Comparison of ENCODE assay signal across 31 cellular contexts in the genomic region with DNA sequence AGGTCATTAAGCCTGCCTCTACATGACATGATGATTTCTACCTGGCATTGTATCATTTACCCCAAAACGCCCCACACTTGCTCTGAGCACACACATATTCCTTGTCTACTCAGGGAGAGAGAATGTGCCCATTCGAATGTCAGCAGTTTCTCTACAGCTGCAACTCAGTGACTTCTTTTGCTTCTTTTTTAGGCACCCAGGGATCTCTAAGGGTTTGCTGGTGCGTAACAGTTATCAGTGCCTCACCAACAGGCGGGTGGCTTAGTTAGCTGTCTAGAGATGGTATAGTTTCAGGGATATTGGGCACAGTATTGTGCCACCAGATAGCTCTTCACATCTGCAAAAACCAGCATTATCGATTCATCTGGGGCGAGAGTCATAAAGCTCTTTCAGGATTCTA.
"Had no signal": no experiment of that assay in that cellular context is flagged by ENCODE, and none has a peak within 500 bp of the region (broad histone marks: within the 10 kb centered on the region; RNA-seq: fewer than 3 reads in every experiment).

No MANE protein-coding gene starts in this region.

- H3K9me3 ChIP-seq: adrenal gland, ascending aorta, body of pancreas, breast epithelium had no signal

- DNase-seq: activated effector memory CD4-positive, alpha-beta T cell treated with anti-CD3 and anti-CD28 coated beads, Interleukin-2, amount 50 U/mL, for 16 hours; activated effector memory CD4-positive, alpha-beta T cell treated with Interleukin-2 at 50 U/mL for 16 hours; activated gamma-delta T cell; activated gamma-delta T cell treated with Interleukin-2 at 50 U/mL for 16 hours; activated naive CD4-positive, alpha-beta T cell; activated naive CD4-positive, alpha-beta T cell treated with anti-CD3 and anti-CD28 coated beads for 36 hours; activated naive CD4-positive, alpha-beta T cell treated with anti-CD3 and anti-CD28 coated beads, Interleukin-2, amount 10 ng/mL, durations not matched to agents 7 days and 5 days; activated naive CD4-positive, alpha-beta T cell treated with anti-CD3 and anti-CD28 coated beads, Interleukin-2, amount 50 U/mL, for 16 hours; activated naive CD4-positive, alpha-beta T cell treated with Interleukin-2 at 50 U/mL for 16 hours; activated naive CD8-positive, alpha-beta T cell treated with anti-CD3 and anti-CD28 coated beads for 36 hours; activated naive CD8-positive, alpha-beta T cell treated with anti-CD3 and anti-CD28 coated beads, Interleukin-2, amount 10 ng/mL, durations not matched to agents 7 days and 5 days; activated naive CD8-positive, alpha-beta T cell treated with anti-CD3 and anti-CD28 coated beads, Interleukin-2, amount 50 U/mL, for 24 hours; activated T-cell treated with anti-CD3 and anti-CD28 coated beads, Interleukin-2, amount 50 U/mL, for 1 hour; activated T-cell treated with anti-CD3 and anti-CD28 coated beads, Interleukin-2, amount 50 U/mL, for 24 hours; activated T-cell treated with anti-CD3 and anti-CD28 coated beads, Interleukin-2, amount 50 U/mL, for 4 hours; activated T-cell treated with anti-CD3 and anti-CD28 coated beads, Interleukin-2, amount 50 U/mL, for 48 hours; activated T-cell treated with anti-CD3 and anti-CD28 coated beads, Interleukin-2, amount 50 U/mL, for 72 hours; adrenal gland; amniotic stem cell; anterior cingulate cortex; aorta; body of pancreas; brain microvascular endothelial cell; caudate nucleus; central memory CD4-positive, alpha-beta T cell; cerebellar nuclear complex had no signal

- ATAC-seq: activated naive CD4-positive, alpha-beta T cell treated with anti-CD3 and anti-CD28 coated beads, Interleukin-2, amount 50 U/mL, for 72 hours; activated naive CD8-positive, alpha-beta T cell treated with anti-CD3 and anti-CD28 coated beads, Interleukin-2, amount 50 U/mL, for 24 hours; activated T-cell treated with anti-CD3 and anti-CD28 coated beads, Interleukin-2, amount 50 U/mL, for 4 hours; activated T-cell treated with anti-CD3 and anti-CD28 coated beads, Interleukin-2, amount 50 U/mL, for 72 hours; activated T-helper 17 cell treated with anti-CD3 and anti-CD28 coated beads, Interleukin-2, amount 50 U/mL, for 72 hours; body of pancreas had no signal

- H3K4me3 ChIP-seq: adrenal gland, ascending aorta, body of pancreas, breast epithelium, cardiac muscle cell had no signal

- H3K36me3 ChIP-seq: adrenal gland, brain microvascular endothelial cell, breast epithelium, cardiac muscle cell had no signal

- H3K27me3 ChIP-seq: adrenal gland, ascending aorta, body of pancreas, brain microvascular endothelial cell, breast epithelium, cardiac muscle cell had no signal

- H3K27ac ChIP-seq: adrenal gland, ascending aorta, body of pancreas, brain microvascular endothelial cell, breast epithelium, cardiac muscle cell had no signal

- H3K4me1 ChIP-seq: adrenal gland, ascending aorta, body of pancreas, breast epithelium had no signal
